Comparison of ENCODE assay signal across 1 cellular context in genomic region chr6:43505718-43506117, GRCh38.
TF ChIP-seq lines count a peak whose summit lies in the region.

No MANE protein-coding gene starts in this region.

TF ChIP-seq in GM23338, 12 proteins besides CTCF, POLR2A, EP300 and RAD21:
- TF ChIP-seq ETS1 (IDR thresholded peaks at IDR 0.05): no peak
- no peak for TF ChIP-seq ZNF331 (CRISPR knock-in tag; IDR thresholded peaks at IDR 0.05; ENCODE audit: low read depth)
TF ChIP-seq in GM23338: peak in this region for 0.
